ENCODE assay signal across 10 cellular contexts in genomic region chr12:54016478-54016964, GRCh38. TPM values are rescaled to one million over a fixed set of nuclear protein-coding genes. Genes with fewer than 3 reads are reported as not detected.
DNase-seq lines count a peak whose midpoint lies in the region; ATAC-seq and TF ChIP-seq lines count a peak whose summit lies in the region.
"Had no signal": no experiment of that assay in that cellular context is flagged by ENCODE, and none has a peak within 500 bp of the region (broad histone marks: within the 10 kb centered on the region; RNA-seq: fewer than 3 reads in every experiment).

No MANE protein-coding gene starts in this region.

- POLR2A ChIA-PET in OCI-LY7 (lab: Charles Lee): interaction anchor here (0.6 to 1.5 kb wide), 8 partner anchors 10 to 212 kb away, joined by 3 to 24 read pairs (median 4); partner anchors contain the start of genes HOXC10 and HOXC4

- H3K9me3 Mint-ChIP-seq in activated T-cell treated with anti-CD3 and anti-CD28 coated beads, Interleukin-2, amount 50 U/mL, for 72 hours: no peaks in the 10 kb centered on the region
- no peaks in the 10 kb centered on the region for H3K9me3 Mint-ChIP-seq in activated T-cell treated with anti-CD3 and anti-CD28 coated beads, Interleukin-2, amount 50 U/mL, for 24 hours

- BruUV-seq in OCI-LY7 (replicated peaks; lab: Mats Ljungman, UMichigan): no TSS peak

- ATAC-seq in activated T-cell treated with anti-CD3 and anti-CD28 coated beads, Interleukin-2, amount 50 U/mL, for 72 hours (replicated peaks in 1 of 2): no peak
- ATAC-seq in upper lobe of right lung: no peak

- peaks cover 41% of the 10 kb centered on the region for H3K4me1 Mint-ChIP-seq in activated T-cell treated with anti-CD3 and anti-CD28 coated beads, Interleukin-2, amount 50 U/mL, for 72 hours (ENCODE audit: low read depth)
- H3K4me1 Mint-ChIP-seq in activated T-cell treated with anti-CD3 and anti-CD28 coated beads, Interleukin-2, amount 50 U/mL, for 24 hours (ENCODE audit: low read depth): peaks cover 20% of the 10 kb centered on the region

- intact Hi-C loops in OCI-LY7 (cut with micrococcal nuclease; ENCODE audit: unreplicated experiment) (loop anchor here (10.0 kb wide), 1 partner anchor 338 kb away; no protein-coding TSS in a partner anchor), upper lobe of right lung (cut with DNase I) (no loop called here)

- no peak overlapping the region for H3K27ac ChIP-seq in OCI-LY7 (ENCODE audit: low read depth, low read length, poor library complexity, severe bottlenecking)
- H3K27ac ChIP-seq in upper lobe of right lung: no peak overlapping the region
- H3K27ac ChIP-seq: BLaER1 had no signal

- H3K4me1 ChIP-seq in OCI-LY7 (ENCODE audit: insufficient read depth, low read length, poor library complexity, severe bottlenecking) (peaks cover 39% of the 10 kb centered on the region), upper lobe of right lung (peaks cover 5% of the 10 kb centered on the region)
- H3K4me1 ChIP-seq: BLaER1 had no signal

- peaks cover 75% of the 10 kb centered on the region for H3K27me3 Mint-ChIP-seq in activated T-cell treated with anti-CD3 and anti-CD28 coated beads, Interleukin-2, amount 50 U/mL, for 72 hours (ENCODE audit: low read depth)
- peaks cover 93% of the 10 kb centered on the region for H3K27me3 Mint-ChIP-seq in activated T-cell treated with anti-CD3 and anti-CD28 coated beads, Interleukin-2, amount 50 U/mL, for 24 hours

- H3K36me3 Mint-ChIP-seq in activated T-cell treated with anti-CD3 and anti-CD28 coated beads, Interleukin-2, amount 50 U/mL, for 72 hours (ENCODE audit: insufficient read depth in 2 of 2): no peaks in the 10 kb centered on the region
- H3K36me3 Mint-ChIP-seq in activated T-cell treated with anti-CD3 and anti-CD28 coated beads, Interleukin-2, amount 50 U/mL, for 24 hours (ENCODE audit: low read depth): no peaks in the 10 kb centered on the region

- in situ Hi-C loops in KBM-7 (cut with MboI; ENCODE audit: low pct_unique_long_range_greater_than_20kb, low sequenced_read_pairs): no loop called here

- H2AFZ ChIP-seq in OCI-LY7 (ENCODE audit: low read length): no peak overlapping the region

- CTCF ChIA-PET in OCI-LY7 (lab: Charles Lee; ENCODE audit: unreplicated experiment): interaction anchor here (1.6 to 2.0 kb wide), 2 partner anchors 10 to 173 kb away, joined by 4 to 9 read pairs; partner anchors contain the start of gene SMUG1

- H3K36me3 ChIP-seq in OCI-LY7 (ENCODE audit: insufficient read depth, low read length) (no peaks in the 10 kb centered on the region), upper lobe of right lung (no peaks in the 10 kb centered on the region)
- H3K36me3 ChIP-seq: BLaER1 had no signal

- H3K27ac Mint-ChIP-seq in activated T-cell treated with anti-CD3 and anti-CD28 coated beads, Interleukin-2, amount 50 U/mL, for 72 hours: no peak overlapping the region
- H3K27ac Mint-ChIP-seq in activated T-cell treated with anti-CD3 and anti-CD28 coated beads, Interleukin-2, amount 50 U/mL, for 24 hours: no peak overlapping the region

- H3K79me2 ChIP-seq in OCI-LY7 (ENCODE audit: insufficient read depth, low read depth, low read length): no peaks in the 10 kb centered on the region

- peak overlapping the region; percentile 82 for H3K4me2 ChIP-seq in OCI-LY7 (ENCODE audit: low read length)
- H3K4me2 ChIP-seq: BLaER1 had no signal

- H3K4me3 ChIP-seq in OCI-LY7 (ENCODE audit: low read depth, low read length, poor library complexity, severe bottlenecking): no peak overlapping the region
- H3K4me3 ChIP-seq in fibroblast of the aortic adventitia (ENCODE audit: low read depth, low read length): peak overlapping the region; percentile 28
- peak overlapping the region; percentile 48 for H3K4me3 ChIP-seq in upper lobe of right lung
- H3K4me3 ChIP-seq: BLaER1 had no signal

- peaks cover 95% of the 10 kb centered on the region for H3K27me3 ChIP-seq in upper lobe of right lung

- H3K9me3 ChIP-seq in OCI-LY7 (ENCODE audit: low read length): no peaks in the 10 kb centered on the region
- no peaks in the 10 kb centered on the region for H3K9me3 ChIP-seq in upper lobe of right lung
- H3K9me3 ChIP-seq: BLaER1 had no signal

- TF ChIP-seq CTCF in OCI-LY7 (conservative IDR thresholded peaks at IDR 0.05; ENCODE audit: low read length): no peak
- no peak for TF ChIP-seq CTCF in fibroblast of the aortic adventitia (IDR thresholded peaks at IDR 0.05; ENCODE audit: insufficient read depth, low read length)
- TF ChIP-seq CTCF in upper lobe of right lung (IDR thresholded peaks at IDR 0.05): no peak
- TF ChIP-seq CTCF in GM10266 (IDR thresholded peaks at IDR 0.05; ENCODE audit: control insufficient read depth, insufficient read depth, low read depth, missing control alignments): no peak

- H4K20me1 ChIP-seq in OCI-LY7 (ENCODE audit: insufficient read depth, low read length): no peaks in the 10 kb centered on the region

- peak overlapping the region; percentile 56 to 64 for H3K4me3 Mint-ChIP-seq in activated T-cell treated with anti-CD3 and anti-CD28 coated beads, Interleukin-2, amount 50 U/mL, for 72 hours
- no peak overlapping the region for H3K4me3 Mint-ChIP-seq in activated T-cell treated with anti-CD3 and anti-CD28 coated beads, Interleukin-2, amount 50 U/mL, for 24 hours

- no peak for DNase-seq in activated T-cell treated with anti-CD3 and anti-CD28 coated beads, Interleukin-2, amount 50 U/mL, for 72 hours
- no peak for DNase-seq in activated T-cell treated with anti-CD3 and anti-CD28 coated beads, Interleukin-2, amount 50 U/mL, for 24 hours
- DNase-seq in OCI-LY7 (ENCODE audit: low spot score) (no peak), fibroblast of the aortic adventitia (ENCODE audit: low read depth) (peak; percentile 42), upper lobe of right lung (no peak), KBM-7 (no peak), GM10266 (ENCODE audit: extremely low spot score) (no peak)
- no peak for DNase-seq in activated T-cell treated with anti-CD3 and anti-CD28 coated beads, Interleukin-2, amount 50 U/mL, for 48 hours
- DNase-seq: hippocampal formation had no signal

- H3K9me2 ChIP-seq in OCI-LY7 (ENCODE audit: insufficient read depth, low read length): no peaks in the 10 kb centered on the region

RNA-seq across cellular contexts. Expression of gene HOXC8, which starts 7.7 kb away (rescaled TPM):
- not detected for total RNA-seq in activated T-cell treated with anti-CD3 and anti-CD28 coated beads, Interleukin-2, amount 50 U/mL, for 72 hours
- not detected in 2 replicates for total RNA-seq in OCI-LY7 (2014; rRNA removed; shearing (Covaris generic))
- total RNA-seq in OCI-LY7 (2022) (not detected in 2 replicates), fibroblast of the aortic adventitia (ENCODE audit: low replicate concordance) (3.4 TPM in 1 of 2 replicates, not detected in the other), upper lobe of right lung (0.55 TPM)

RNA-seq across cellular contexts. Expression of gene HOXC6, which starts 11.7 kb away (rescaled TPM):
- not detected for total RNA-seq in activated T-cell treated with anti-CD3 and anti-CD28 coated beads, Interleukin-2, amount 50 U/mL, for 72 hours
- total RNA-seq in OCI-LY7 (2014; rRNA removed; shearing (Covaris generic)): 0.92 and 1.6 TPM in 2 replicates
- total RNA-seq in OCI-LY7 (2022): 2.7 and 3.7 TPM in 2 replicates
- total RNA-seq in fibroblast of the aortic adventitia (ENCODE audit: low replicate concordance): 0.09 and 0.90 TPM in 2 replicates
- total RNA-seq in upper lobe of right lung: 1.4 TPM

RNA-seq across cellular contexts. Expression of gene HOXC5, which starts 16.3 kb away (rescaled TPM):
- total RNA-seq in activated T-cell treated with anti-CD3 and anti-CD28 coated beads, Interleukin-2, amount 50 U/mL, for 72 hours: not detected
- total RNA-seq in OCI-LY7 (2014; rRNA removed; shearing (Covaris generic)): not detected in 2 replicates
- not detected in 2 replicates for total RNA-seq in OCI-LY7 (2022)
- total RNA-seq in fibroblast of the aortic adventitia (ENCODE audit: low replicate concordance): 0.18 and 1.8 TPM in 2 replicates
- not detected for total RNA-seq in upper lobe of right lung

RNA-seq across cellular contexts. Expression of gene HOXC9, which starts 16.6 kb away (rescaled TPM):
- total RNA-seq in activated T-cell treated with anti-CD3 and anti-CD28 coated beads, Interleukin-2, amount 50 U/mL, for 72 hours: not detected
- total RNA-seq in OCI-LY7 (2014; rRNA removed; shearing (Covaris generic)): not detected in 2 replicates
- total RNA-seq in OCI-LY7 (2022): 0.42 and 0.57 TPM in 2 replicates
- 0.65 TPM in 1 of 2 replicates, not detected in the other for total RNA-seq in fibroblast of the aortic adventitia (ENCODE audit: low replicate concordance)
- total RNA-seq in upper lobe of right lung: 0.61 TPM

RNA-seq across cellular contexts. Expression of gene HOXC10, which starts 31.6 kb away (rescaled TPM):
- total RNA-seq in activated T-cell treated with anti-CD3 and anti-CD28 coated beads, Interleukin-2, amount 50 U/mL, for 72 hours: not detected
- total RNA-seq in OCI-LY7 (2014; rRNA removed; shearing (Covaris generic)): 0.28 TPM in 1 of 2 replicates, not detected in the other
- 0.25 TPM in 1 of 2 replicates, not detected in the other for total RNA-seq in OCI-LY7 (2022)
- 0.25 TPM in 1 of 2 replicates, not detected in the other for total RNA-seq in fibroblast of the aortic adventitia (ENCODE audit: low replicate concordance)
- total RNA-seq in upper lobe of right lung: not detected
